ENCODE assay signal across 19 cellular contexts in genomic region chr3:14804835-14805780, GRCh38. TPM values are rescaled to one million over a fixed set of nuclear protein-coding genes. Genes with fewer than 3 reads are reported as not detected.
DNase-seq lines count a peak whose midpoint lies in the region; ATAC-seq, FAIRE-seq and TF ChIP-seq lines count a peak whose summit lies in the region.
"Had no signal": no experiment of that assay in that cellular context is flagged by ENCODE, and none has a peak within 500 bp of the region (broad histone marks: within the 10 kb centered on the region; RNA-seq: fewer than 3 reads in every experiment).

No MANE protein-coding gene starts in this region.

- no peak overlapping the region for H3K4me2 ChIP-seq in astrocyte (ENCODE audit: low read length)
- H3K4me2 ChIP-seq: SK-N-SH had no signal

- H4K20me1 ChIP-seq in astrocyte (ENCODE audit: insufficient read depth, low read length) = no peaks in the 10 kb centered on the region

- H3K36me3 ChIP-seq in heart left ventricle (no peaks in the 10 kb centered on the region), astrocyte (ENCODE audit: insufficient read depth, low read length) (no peaks in the 10 kb centered on the region), upper lobe of right lung (no peaks in the 10 kb centered on the region), WERI-Rb-1 (no peaks in the 10 kb centered on the region)
- H3K36me3 ChIP-seq: sigmoid colon had no signal

- no peak for TF ChIP-seq CTCF in heart left ventricle (IDR thresholded peaks at IDR 0.05)
- TF ChIP-seq CTCF in astrocyte (IDR thresholded peaks at IDR 0.05; ENCODE audit: insufficient read depth, low read depth, low read length) = no peak
- TF ChIP-seq CTCF in upper lobe of right lung (IDR thresholded peaks at IDR 0.05) = no peak
- no peak for TF ChIP-seq CTCF in WERI-Rb-1 (IDR thresholded peaks at IDR 0.05; ENCODE audit: low read depth, low read length)

- H3K27me3 ChIP-seq in heart left ventricle = peaks cover 0 to 22% (median 3%) of the 10 kb centered on the region in 9 donors
- peaks cover 33% of the 10 kb centered on the region for H3K27me3 ChIP-seq in astrocyte (ENCODE audit: insufficient read depth, low read length)
- peaks cover 6% of the 10 kb centered on the region for H3K27me3 ChIP-seq in upper lobe of right lung
- peaks cover 88% of the 10 kb centered on the region for H3K27me3 ChIP-seq in WERI-Rb-1 (ENCODE audit: insufficient read depth, low read depth, severe bottlenecking)

- no peaks in the 10 kb centered on the region for H3K79me2 ChIP-seq in astrocyte (ENCODE audit: insufficient read depth, low read length)

- WGBS in heart left ventricle, 4 donors = 66 to 74% (median 71%) methylated on average over 7 of the region's 7 CpGs

- no peaks in the 10 kb centered on the region for H3K9me3 ChIP-seq in heart left ventricle
- H3K9me3 ChIP-seq in astrocyte (ENCODE audit: insufficient read depth, low read depth, low read length) = no peaks in the 10 kb centered on the region
- H3K9me3 ChIP-seq in upper lobe of right lung = no peaks in the 10 kb centered on the region
- H3K9me3 ChIP-seq in WERI-Rb-1 (ENCODE audit: severe bottlenecking) = no peaks in the 10 kb centered on the region
- H3K9me3 ChIP-seq: sigmoid colon, SK-N-SH had no signal

- no peak for TF ChIP-seq POLR2A in heart left ventricle (IDR thresholded peaks at IDR 0.05)

- peaks cover 2% of the 10 kb centered on the region for H3K36me3 Mint-ChIP-seq in astrocyte (ENCODE audit: low read depth, unreplicated experiment)
- H3K36me3 Mint-ChIP-seq: naive thymus-derived CD8-positive, alpha-beta T cell; stimulated activated effector memory CD8-positive, alpha-beta T cell treated with anti-CD3 and anti-CD28 coated beads, Interleukin-12 subunit alpha, Interleukin-12 subunit beta, amount 100 ng/mL, for 72 hours had no signal

- H3K9me3 Mint-ChIP-seq in astrocyte (ENCODE audit: unreplicated experiment) = peaks cover 2% of the 10 kb centered on the region
- H3K9me3 Mint-ChIP-seq: GM23338; stimulated activated effector memory CD8-positive, alpha-beta T cell treated with anti-CD3 and anti-CD28 coated beads, Interleukin-12 subunit alpha, Interleukin-12 subunit beta, amount 100 ng/mL, for 72 hours had no signal

- ATAC-seq in heart left ventricle (no peak), Right ventricle myocardium superior (ENCODE audit: poor library complexity) (no peak), upper lobe of right lung (peak; percentile 64)
- ATAC-seq: naive thymus-derived CD8-positive, alpha-beta T cell; stimulated activated effector memory CD8-positive, alpha-beta T cell treated with anti-CD3 and anti-CD28 coated beads, Interleukin-12 subunit alpha, Interleukin-12 subunit beta, amount 100 ng/mL, for 72 hours had no signal

- intact Hi-C loops in heart left ventricle (cut with DNase I) = loop anchor here in 2 of 10 donors (5.0 kb wide), 3 partner anchors 42 to 72 kb away; no protein-coding TSS in a partner anchor
- intact Hi-C loops in Right ventricle myocardium superior (cut with DNase I) = no loop called here
- intact Hi-C loops in upper lobe of right lung (cut with DNase I) = no loop called here

- no peak overlapping the region for H2AFZ ChIP-seq in astrocyte (ENCODE audit: low read depth, low read length)
- H2AFZ ChIP-seq: GM23338 had no signal

- H3K27ac Mint-ChIP-seq in astrocyte (ENCODE audit: unreplicated experiment) = peak overlapping the region; percentile 30
- H3K27ac Mint-ChIP-seq: GM23338; stimulated activated effector memory CD8-positive, alpha-beta T cell treated with anti-CD3 and anti-CD28 coated beads, Interleukin-12 subunit alpha, Interleukin-12 subunit beta, amount 100 ng/mL, for 72 hours had no signal

- H3K27ac ChIP-seq in heart left ventricle (peak overlapping the region; percentile 27 to 90 (median 74)), astrocyte (ENCODE audit: low read depth, low read length) (no peak overlapping the region), upper lobe of right lung (peak overlapping the region; percentile 65), WERI-Rb-1 (no peak overlapping the region)
- H3K27ac ChIP-seq: epithelial cell of prostate, VCaP had no signal

- H3K27me3 Mint-ChIP-seq in astrocyte (ENCODE audit: low read depth, unreplicated experiment) = peaks cover 56% of the 10 kb centered on the region

- H3K4me1 ChIP-seq in heart left ventricle = peaks cover 3 to 54% (median 37%) of the 10 kb centered on the region in 12 donors
- H3K4me1 ChIP-seq in astrocyte (ENCODE audit: insufficient read depth, low read length) = no peaks in the 10 kb centered on the region
- peaks cover 27% of the 10 kb centered on the region for H3K4me1 ChIP-seq in upper lobe of right lung

- H3K9ac ChIP-seq in astrocyte (ENCODE audit: low read length) = no peak overlapping the region
- H3K9ac ChIP-seq: SK-N-SH had no signal

- peaks cover 32% of the 10 kb centered on the region for H3K4me1 Mint-ChIP-seq in astrocyte (ENCODE audit: low read depth, unreplicated experiment)

- DNase-seq in heart left ventricle (no peak), Right ventricle myocardium superior (no peak), astrocyte (ENCODE audit: low read depth) (no peak), islet precursor cell (peak; percentile 88), upper lobe of right lung (peak; percentile 52), SIG-M5 treated with dmso at 0.1 percent for 504 hours (lab: John Stamatoyannopoulos, UW; ENCODE audit: unreplicated experiment) (no peak), WERI-Rb-1 (no peak), SK-N-DZ (ENCODE audit: low spot score) (no peak)
- DNase-seq: activated naive CD4-positive, alpha-beta T cell; caudate nucleus; naive thymus-derived CD8-positive, alpha-beta T cell; NCI-H1417 treated with DMSO at 0.1 percent for 48 hours; NCI-H226; sigmoid colon had no signal

- no peak overlapping the region for H3K4me3 ChIP-seq in heart left ventricle
- no peak overlapping the region for H3K4me3 ChIP-seq in astrocyte (ENCODE audit: insufficient read depth, low read depth, low read length)
- no peak overlapping the region for H3K4me3 ChIP-seq in upper lobe of right lung
- H3K4me3 ChIP-seq in WERI-Rb-1 (ENCODE audit: low read depth, low read length) = no peak overlapping the region
- H3K4me3 ChIP-seq: GM23338, sigmoid colon had no signal

- peak overlapping the region; percentile 30 for H3K4me3 Mint-ChIP-seq in astrocyte (ENCODE audit: unreplicated experiment)
- H3K4me3 Mint-ChIP-seq: GM23338; naive thymus-derived CD8-positive, alpha-beta T cell; stimulated activated effector memory CD8-positive, alpha-beta T cell treated with anti-CD3 and anti-CD28 coated beads, Interleukin-12 subunit alpha, Interleukin-12 subunit beta, amount 100 ng/mL, for 72 hours had no signal

- no peak for FAIRE-seq in astrocyte (lab: Jason Lieb, UNC)

RNA-seq across cellular contexts. Expression of gene FGD5, which starts 13.7 kb away (rescaled TPM):
- total RNA-seq in heart left ventricle (10 to 100 TPM; 10.2 to 22.5 (median 15.1) TPM), Right ventricle myocardium superior (15.2 TPM), astrocyte (2.0 and 2.6 TPM in 2 replicates), upper lobe of right lung (84.2 TPM)
- polyA plus RNA-seq in heart left ventricle = 10 to 100 TPM in 1 of 2 donors, 1 to 10 TPM in 1; 6.4 to 12.8 TPM
- polyA plus RNA-seq in SK-N-DZ (2014; cell fraction: cytosol; rRNA removed) = not detected in 2 replicates
- not detected in 2 replicates for polyA plus RNA-seq in SK-N-DZ (2014; cell fraction: nucleus; rRNA removed)
- polyA plus RNA-seq: naive thymus-derived CD8-positive, alpha-beta T cell; SK-N-SH had no signal

Comparison
In these comparisons a context has a peak if more than half of its experiments do, and no peak if none do; other contexts are left out.
1. DNase-seq: peak in islet precursor cell (single experiment) and upper lobe of right lung (single experiment); none in heart left ventricle (0 of 5), Right ventricle myocardium superior (single experiment), astrocyte (single experiment), SIG-M5 treated with dmso at 0.1 percent for 504 hours (single experiment), WERI-Rb-1 (single experiment) and SK-N-DZ (single experiment).
2. H3K27ac ChIP-seq: peak in heart left ventricle (12 of 12) and upper lobe of right lung (single experiment); none in astrocyte (single experiment) and WERI-Rb-1 (single experiment).